Comparison of ENCODE assay signal across 26 cellular contexts in genomic region chr2:231065966-231066365, GRCh38. TPM values are rescaled to one million over a fixed set of nuclear protein-coding genes. Genes with fewer than 3 reads are reported as not detected.
A peak's percentile ranks its signal among the peaks of the same experiment; 100 is the strongest.
DNase-seq lines count a peak whose midpoint lies in the region; ATAC-seq, FAIRE-seq and TF ChIP-seq lines count a peak whose summit lies in the region.
"Had no signal": no experiment of that assay in that cellular context is flagged by ENCODE, and none has a peak within 500 bp of the region (broad histone marks: within the 10 kb centered on the region; RNA-seq: fewer than 3 reads in every experiment).

No MANE protein-coding gene starts in this region.

- H3K9me3 Mint-ChIP-seq in WTC11: no peaks in the 10 kb centered on the region
- H3K9me3 Mint-ChIP-seq: CD4-positive, alpha-beta memory T cell; CD4-positive, CD25-positive, alpha-beta regulatory T cell; CD8-positive, alpha-beta memory T cell had no signal

- CTCF ChIA-PET in WTC11 (lab: Charles Lee): no interaction called here
- CTCF ChIA-PET in HepG2 (lab: Yijun Ruan, JAX; ENCODE audit: low intra/inter-chr PET ratio, low total read pairs): interaction anchor here (1.1 kb wide), 1 partner anchor 13 kb away, joined by 4 read pairs; no protein-coding TSS in a partner anchor

- H3K9me3 ChIP-seq in HepG2 (ENCODE audit: low read length): no peaks in the 10 kb centered on the region
- H3K9me3 ChIP-seq: A549, BE2C, BLaER1 had no signal

- H3K27me3 ChIP-seq in HepG2 (ENCODE audit: control insufficient read depth in 1 of 2, insufficient read depth in 2 of 2, low read length in 2 of 2): no peaks in the 10 kb centered on the region
- H3K27me3 ChIP-seq: BE2C, BLaER1 had no signal

- TF ChIP-seq POLR2A in HepG2 (IDR thresholded peaks at IDR 0.05; ENCODE audit: insufficient read depth in 1 of 2, low read depth in 2 of 2, low read length in 2 of 2): no peak

- TF ChIP-seq EP300 in HepG2 (IDR thresholded peaks at IDR 0.05; ENCODE audit: low read depth in 2 of 2, low read length in 2 of 2): peak in 1 of 2 experiments; percentile 47; a peak in 1 of 4 replicates
- TF ChIP-seq EP300 in HepG2 (CRISPR knock-in tag; IDR thresholded peaks at IDR 0.05; ENCODE audit: borderline replicate concordance): no peak; the same call in 1 of the 2 replicates

- H3K4me1 ChIP-seq in HepG2 (ENCODE audit: insufficient read depth, low read length): peaks cover 41% of the 10 kb centered on the region
- H3K4me1 ChIP-seq: BE2C, BLaER1 had no signal

- ATAC-seq in WTC11 (no peak), HepG2 (peak; percentile 84), HG03159 (IDR thresholded peaks at IDR 0.05; ENCODE audit: unreplicated experiment) (no peak)
- ATAC-seq: A549, GM12878 had no signal

- POLR2A ChIA-PET in WTC11 (lab: Charles Lee) (no interaction called here), HepG2 (lab: Yijun Ruan, JAX) (interaction anchor here (1.5 kb wide), 1 partner anchor 16 kb away, joined by 5 read pairs; no protein-coding TSS in a partner anchor)

- H3K27ac Mint-ChIP-seq in WTC11: no peak overlapping the region
- H3K27ac Mint-ChIP-seq: CD14-positive monocyte; CD4-positive, CD25-positive, alpha-beta regulatory T cell; CD8-positive, alpha-beta memory T cell had no signal

- no peak overlapping the region for H3K4me3 Mint-ChIP-seq in WTC11
- H3K4me3 Mint-ChIP-seq: CD14-positive monocyte; CD4-positive, alpha-beta memory T cell; CD4-positive, CD25-positive, alpha-beta regulatory T cell; CD8-positive, alpha-beta memory T cell had no signal

- peak; percentile 21 for FAIRE-seq in GM18507 (lab: Jason Lieb, UNC)
- FAIRE-seq in HepG2 (lab: Jason Lieb, UNC): peak; percentile 44
- FAIRE-seq: A549, GM12878, GM12892 had no signal

- H3K36me3 ChIP-seq in HepG2 (replicated peaks in 1 of 2; ENCODE audit: control insufficient read depth in 1 of 2, insufficient read depth in 2 of 2, low read length in 2 of 2): peaks cover 26 to 83% of the 10 kb centered on the region in 2 experiments

- peaks cover 19% of the 10 kb centered on the region for H3K79me2 ChIP-seq in HepG2 (ENCODE audit: insufficient read depth, low read length)

- BruUV-seq in HepG2 (replicated peaks; lab: Mats Ljungman, UMichigan): no TSS peak

- no peak overlapping the region for H3K9ac ChIP-seq in HepG2 (ENCODE audit: insufficient read depth, low read depth, low read length)
- H3K9ac ChIP-seq: BLaER1 had no signal

- H3K27ac ChIP-seq in HepG2 (ENCODE audit: extremely low read length, insufficient read depth, low read length): peak overlapping the region; percentile 22
- H3K27ac ChIP-seq: 22Rv1, A549, BLaER1 had no signal

- 37% methylated on average over 1 of the region's 1 CpG for WGBS in HepG2 (ENCODE audit: low lambda C conversion rate)

- DNase-seq in GM18507 (ENCODE audit: extremely low spot score, insufficient read length, low read depth): no peak
- DNase-seq in WTC11 (ENCODE audit: low spot score): no peak
- DNase-seq in HepG2 (ENCODE audit: low spot score): peak; percentile 80
- DNase-seq in AML-193 (lab: John Stamatoyannopoulos, UW): no peak
- DNase-seq: BE2C; C1 segment of cervical spinal cord; CD4-positive, alpha-beta memory T cell; CD4-positive, CD25-positive, alpha-beta regulatory T cell; CD8-positive, alpha-beta memory T cell; COR-L47; DMS 273 treated with DMSO at 0.1 percent for 48 hours; DMS153; DMS53; DMS79; DND-41; EL; GDM1 had no signal

- peaks cover 79% of the 10 kb centered on the region for H3K36me3 Mint-ChIP-seq in WTC11

- H3K27me3 Mint-ChIP-seq in WTC11 (ENCODE audit: low read depth): no peaks in the 10 kb centered on the region
- H3K27me3 Mint-ChIP-seq: CD4-positive, alpha-beta memory T cell; CD4-positive, CD25-positive, alpha-beta regulatory T cell; CD8-positive, alpha-beta memory T cell had no signal

- intact Hi-C loops in HepG2 (cut with micrococcal nuclease; ENCODE audit: unreplicated experiment): no loop called here

- no peak overlapping the region for H3K4me3 ChIP-seq in HepG2 (replicated peaks in 1 of 3; ENCODE audit: insufficient read depth in 1 of 3, low read depth in 2 of 3, low read length in 3 of 3)
- H3K4me3 ChIP-seq: A549, BLaER1, GM12878 had no signal

- TF ChIP-seq RAD21 in HepG2 (CRISPR knock-in tag; IDR thresholded peaks at IDR 0.05): no peak

- H2AFZ ChIP-seq in HepG2 (ENCODE audit: low read length): no peak overlapping the region

- no peaks in the 10 kb centered on the region for H3K4me1 Mint-ChIP-seq in WTC11

- in situ Hi-C loops in HepG2 (cut with HindIII; ENCODE audit: extremely low pct_ligation_motif_present, low pct_unique_long_range_greater_than_20kb): no loop called here

- H3K4me2 ChIP-seq in HepG2 (ENCODE audit: low read depth, low read length): 0 out of 2 replicates have a peak overlapping the region, but pooled peaks have one; percentile 1
- H3K4me2 ChIP-seq: A549, BLaER1 had no signal

- no peaks in the 10 kb centered on the region for H4K20me1 ChIP-seq in HepG2 (ENCODE audit: insufficient read depth, low read length)

- TF ChIP-seq CTCF in WTC11 (IDR thresholded peaks at IDR 0.05): no peak
- TF ChIP-seq CTCF in HepG2 (CRISPR knock-in tag; IDR thresholded peaks at IDR 0.05): no peak

RNA-seq across cellular contexts. Expression of gene PSMD1, which starts 9.3 kb away (rescaled TPM):
- 140 to 163 TPM (median 148 TPM) in 3 replicates for total RNA-seq in WTC11 (2021)
- 191 and 287 TPM in 2 replicates for total RNA-seq in HepG2 (2016; rRNA removed; fragmentation: Illumina TruSeq; extraction: Trizol)
- total RNA-seq in HepG2 (2016; cell fraction: cytosol; rRNA removed; fragmentation: Illumina TruSeq; extraction: Trizol; ENCODE audit: low read depth): 27.0 and 34.5 TPM in 2 replicates
- 192 and 276 TPM in 2 replicates for total RNA-seq in HepG2 (2016; cell fraction: insoluble cytoplasmic fraction; rRNA removed; fragmentation: Illumina TruSeq; extraction: Trizol)
- 40.7 and 50.7 TPM in 2 replicates for total RNA-seq in HepG2 (2016; cell fraction: membrane; rRNA removed; fragmentation: Illumina TruSeq; extraction: Trizol)
- 131 and 150 TPM in 2 replicates for total RNA-seq in HepG2 (2016; cell fraction: nucleus; rRNA removed; fragmentation: Illumina TruSeq; extraction: Trizol)
- 109 and 136 TPM in 2 replicates for polyA plus RNA-seq in HepG2 (2011; rRNA removed)
- polyA plus RNA-seq in HepG2 (2011; cell fraction: cytosol; rRNA removed): 70.3 and 97.3 TPM in 2 replicates
- polyA plus RNA-seq in HepG2 (2011; cell fraction: nucleus; rRNA removed): 59.1 and 61.7 TPM in 2 replicates
- 63.5 and 69.5 TPM in 2 replicates for polyA plus RNA-seq in HepG2 (2012)
- 10.9 and 15.6 TPM in 2 replicates for polyA plus RNA-seq in HepG2 (2016; cell fraction: cytosol; fragmentation: Illumina TruSeq; extraction: Trizol; ENCODE audit: low read depth)
- 202 TPM in 2 replicates for polyA plus RNA-seq in HepG2 (2016; cell fraction: insoluble cytoplasmic fraction; fragmentation: Illumina TruSeq; extraction: Trizol; ENCODE audit: low read depth)
- polyA plus RNA-seq in HepG2 (2016; cell fraction: membrane; fragmentation: Illumina TruSeq; extraction: Trizol; ENCODE audit: low read depth): 21.2 and 25.3 TPM in 2 replicates
- polyA plus RNA-seq in HepG2 (2016; cell fraction: nucleus; fragmentation: Illumina TruSeq; extraction: Trizol; ENCODE audit: insufficient read depth, low read depth): 130 and 134 TPM in 2 replicates
- 421 and 438 TPM in 2 replicates for polyA minus RNA-seq in HepG2 (2011; rRNA and poly(A)+ RNA removed; ENCODE audit: low replicate concordance)
- polyA minus RNA-seq in HepG2 (2011; cell fraction: cytosol; rRNA and poly(A)+ RNA removed): 58.8 and 72.8 TPM in 2 replicates
- polyA minus RNA-seq in HepG2 (2011; cell fraction: nucleus; rRNA and poly(A)+ RNA removed): 145 and 196 TPM in 2 replicates

RNA-seq across cellular contexts. Expression of gene C2orf72, which starts 28.6 kb away (rescaled TPM):
- total RNA-seq in WTC11 (2021): 1.3 to 2.8 TPM (median 1.7 TPM) in 3 replicates
- 147 and 152 TPM in 2 replicates for total RNA-seq in HepG2 (2016; rRNA removed; fragmentation: Illumina TruSeq; extraction: Trizol)
- total RNA-seq in HepG2 (2016; cell fraction: cytosol; rRNA removed; fragmentation: Illumina TruSeq; extraction: Trizol; ENCODE audit: low read depth): 25.4 and 28.7 TPM in 2 replicates
- total RNA-seq in HepG2 (2016; cell fraction: insoluble cytoplasmic fraction; rRNA removed; fragmentation: Illumina TruSeq; extraction: Trizol): 131 and 146 TPM in 2 replicates
- 109 and 116 TPM in 2 replicates for total RNA-seq in HepG2 (2016; cell fraction: membrane; rRNA removed; fragmentation: Illumina TruSeq; extraction: Trizol)
- 72.4 and 86.5 TPM in 2 replicates for total RNA-seq in HepG2 (2016; cell fraction: nucleus; rRNA removed; fragmentation: Illumina TruSeq; extraction: Trizol)
- polyA plus RNA-seq in HepG2 (2011; rRNA removed): 203 and 242 TPM in 2 replicates
- polyA plus RNA-seq in HepG2 (2011; cell fraction: cytosol; rRNA removed): 134 and 156 TPM in 2 replicates
- polyA plus RNA-seq in HepG2 (2011; cell fraction: nucleus; rRNA removed): 216 and 271 TPM in 2 replicates
- 95.0 and 118 TPM in 2 replicates for polyA plus RNA-seq in HepG2 (2012)
- 32.1 and 34.1 TPM in 2 replicates for polyA plus RNA-seq in HepG2 (2016; cell fraction: cytosol; fragmentation: Illumina TruSeq; extraction: Trizol; ENCODE audit: low read depth)
- 143 and 164 TPM in 2 replicates for polyA plus RNA-seq in HepG2 (2016; cell fraction: insoluble cytoplasmic fraction; fragmentation: Illumina TruSeq; extraction: Trizol; ENCODE audit: low read depth)
- 89.2 and 92.3 TPM in 2 replicates for polyA plus RNA-seq in HepG2 (2016; cell fraction: membrane; fragmentation: Illumina TruSeq; extraction: Trizol; ENCODE audit: low read depth)
- polyA plus RNA-seq in HepG2 (2016; cell fraction: nucleus; fragmentation: Illumina TruSeq; extraction: Trizol; ENCODE audit: insufficient read depth, low read depth): 155 and 158 TPM in 2 replicates
- 0.05 and 126 TPM in 2 replicates for polyA minus RNA-seq in HepG2 (2011; rRNA and poly(A)+ RNA removed; ENCODE audit: low replicate concordance)
- 48.1 and 75.6 TPM in 2 replicates for polyA minus RNA-seq in HepG2 (2011; cell fraction: cytosol; rRNA and poly(A)+ RNA removed)
- polyA minus RNA-seq in HepG2 (2011; cell fraction: nucleus; rRNA and poly(A)+ RNA removed): 48.4 and 62.5 TPM in 2 replicates
- total RNA-seq: CD4-positive, alpha-beta memory T cell; CD4-positive, CD25-positive, alpha-beta regulatory T cell had no signal
- polyA plus RNA-seq: CD14-positive monocyte; CD4-positive, alpha-beta memory T cell; CD4-positive, CD25-positive, alpha-beta regulatory T cell; CD8-positive, alpha-beta memory T cell had no signal

RNA-seq across cellular contexts. Expression of gene HTR2B, which starts 58.9 kb away (rescaled TPM):
- total RNA-seq in WTC11 (2021) (not detected in 3 replicates), HepG2 (2016; rRNA removed; fragmentation: Illumina TruSeq; extraction: Trizol) (not detected in 2 replicates)
- total RNA-seq in HepG2 (2016; cell fraction: cytosol; rRNA removed; fragmentation: Illumina TruSeq; extraction: Trizol; ENCODE audit: low read depth): not detected in 2 replicates
- total RNA-seq in HepG2 (2016; cell fraction: insoluble cytoplasmic fraction; rRNA removed; fragmentation: Illumina TruSeq; extraction: Trizol): not detected in 2 replicates
- total RNA-seq in HepG2 (2016; cell fraction: membrane; rRNA removed; fragmentation: Illumina TruSeq; extraction: Trizol): not detected in 2 replicates
- not detected in 2 replicates for total RNA-seq in HepG2 (2016; cell fraction: nucleus; rRNA removed; fragmentation: Illumina TruSeq; extraction: Trizol)
- polyA plus RNA-seq in HepG2 (2011; rRNA removed): 0.03 and 0.08 TPM in 2 replicates
- polyA plus RNA-seq in HepG2 (2011; cell fraction: cytosol; rRNA removed): not detected in 2 replicates
- polyA plus RNA-seq in HepG2 (2011; cell fraction: nucleus; rRNA removed): not detected in 2 replicates
- polyA plus RNA-seq in HepG2 (2012): not detected in 2 replicates
- polyA plus RNA-seq in HepG2 (2016; cell fraction: cytosol; fragmentation: Illumina TruSeq; extraction: Trizol; ENCODE audit: low read depth): not detected in 2 replicates
- polyA plus RNA-seq in HepG2 (2016; cell fraction: insoluble cytoplasmic fraction; fragmentation: Illumina TruSeq; extraction: Trizol; ENCODE audit: low read depth): not detected in 2 replicates
- not detected in 2 replicates for polyA plus RNA-seq in HepG2 (2016; cell fraction: membrane; fragmentation: Illumina TruSeq; extraction: Trizol; ENCODE audit: low read depth)
- not detected in 2 replicates for polyA plus RNA-seq in HepG2 (2016; cell fraction: nucleus; fragmentation: Illumina TruSeq; extraction: Trizol; ENCODE audit: insufficient read depth, low read depth)
- not detected in 2 replicates for polyA minus RNA-seq in HepG2 (2011; rRNA and poly(A)+ RNA removed; ENCODE audit: low replicate concordance)
- polyA minus RNA-seq in HepG2 (2011; cell fraction: cytosol; rRNA and poly(A)+ RNA removed): not detected in 2 replicates
- polyA minus RNA-seq in HepG2 (2011; cell fraction: nucleus; rRNA and poly(A)+ RNA removed): not detected in 2 replicates
- total RNA-seq: A172; CD4-positive, alpha-beta memory T cell; CD8-positive, alpha-beta memory T cell; Daoy had no signal
- polyA plus RNA-seq: CD14-positive monocyte; CD8-positive, alpha-beta memory T cell had no signal
